Comparison of ENCODE assay signal across 8 cellular contexts in genomic region chr22:29838599-29838956, GRCh38. TPM values are rescaled to one million over a fixed set of nuclear protein-coding genes. Genes with fewer than 3 reads are reported as not detected.
DNase-seq lines count a peak whose midpoint lies in the region; TF ChIP-seq lines count a peak whose summit lies in the region.

No MANE protein-coding gene starts in this region.

- H3K27ac Mint-ChIP-seq in IgD-negative memory B cell (peak overlapping the region; percentile 82 to 98 (median 86)), neural progenitor cell (peak overlapping the region; percentile 38)

- no peaks in the 10 kb centered on the region for H4K20me1 ChIP-seq in neural progenitor cell (ENCODE audit: low read depth)

- H3K4me1 Mint-ChIP-seq in IgD-negative memory B cell, result peaks cover 17 to 29% (median 19%) of the 10 kb centered on the region in 3 donors
- peaks cover 21% of the 10 kb centered on the region for H3K4me1 Mint-ChIP-seq in neural progenitor cell

- intact Hi-C loops in posterior vena cava (cut with DNase I), result loop anchor here (2.0 to 10.0 kb wide), 2 partner anchors 36 to 166 kb away; no protein-coding TSS in a partner anchor

- H3K4me3 ChIP-seq in ectodermal cell (ENCODE audit: insufficient read depth, low read depth, low read length) (peak overlapping the region; percentile 99), neural progenitor cell (peak overlapping the region; percentile 90)

- H3K9ac ChIP-seq in ES-I3 (ENCODE audit: low read depth, low read length) (peak overlapping the region; percentile 87), neural progenitor cell (no peak overlapping the region)

- no peaks in the 10 kb centered on the region for H3F3A ChIP-seq in neural progenitor cell (ENCODE audit: low read depth)

- H3K27me3 ChIP-seq in ectodermal cell (ENCODE audit: control insufficient read depth, insufficient read depth, low read length, poor library complexity, severe bottlenecking) (no peaks in the 10 kb centered on the region), neural progenitor cell (no peaks in the 10 kb centered on the region)

- peaks cover 12% of the 10 kb centered on the region for H3K79me2 ChIP-seq in neural progenitor cell (ENCODE audit: low read depth)

- H3K9me3 ChIP-seq in ES-I3 (ENCODE audit: control insufficient read depth, insufficient read depth, low read length) (no peaks in the 10 kb centered on the region), ectodermal cell (ENCODE audit: control insufficient read depth, low read length) (no peaks in the 10 kb centered on the region), neural progenitor cell (ENCODE audit: low read depth) (no peaks in the 10 kb centered on the region)

- no peaks in the 10 kb centered on the region for H3K27me3 Mint-ChIP-seq in IgD-negative memory B cell
- H3K27me3 Mint-ChIP-seq in neural progenitor cell (ENCODE audit: insufficient read depth, low read depth), result peaks cover 9% of the 10 kb centered on the region

- WGBS in ectodermal cell, 2 experiments, result 81 to 90% methylated on average over 5 of the region's 5 CpGs

- H3K4me3 Mint-ChIP-seq in IgD-negative memory B cell (peak overlapping the region; percentile 89 to 98 (median 95)), neural progenitor cell (peak overlapping the region; percentile 96)

- peak overlapping the region; percentile 76 for H3K4me2 ChIP-seq in neural progenitor cell

- peak overlapping the region; percentile 80 for H2AFZ ChIP-seq in neural progenitor cell (replicated peaks)

- DNase-seq in neural progenitor cell (ENCODE audit: low spot score) (no peak), NCI-H146 (lab: John Stamatoyannopoulos, UW) (no peak), dedifferentiated amniotic fluid mesenchymal stem cell (ENCODE audit: extremely low spot score) (no peak), DMS 273 treated with DMSO at 0.1 percent for 48 hours (lab: John Stamatoyannopoulos, UW) (no peak), posterior vena cava (ENCODE audit: low spot score) (no peak)

- H3K36me3 Mint-ChIP-seq in IgD-negative memory B cell (peaks cover 8% of the 10 kb centered on the region), neural progenitor cell (no peaks in the 10 kb centered on the region)

- no peaks in the 10 kb centered on the region for H3K9me3 Mint-ChIP-seq in IgD-negative memory B cell
- no peaks in the 10 kb centered on the region for H3K9me3 Mint-ChIP-seq in neural progenitor cell

- no peaks in the 10 kb centered on the region for H3K36me3 ChIP-seq in ES-I3 (ENCODE audit: insufficient read depth, low read length)
- H3K36me3 ChIP-seq in ectodermal cell (ENCODE audit: control insufficient read depth, insufficient read depth, low read length), result no peaks in the 10 kb centered on the region
- H3K36me3 ChIP-seq in neural progenitor cell, result no peaks in the 10 kb centered on the region

- no peak for TF ChIP-seq CTCF in neural progenitor cell (IDR thresholded peaks at IDR 0.05)

- H3K4me1 ChIP-seq in ES-I3 (ENCODE audit: insufficient read depth, low read length), result peaks cover 11% of the 10 kb centered on the region; the same call in 1 of the 2 replicates
- H3K4me1 ChIP-seq in ectodermal cell (ENCODE audit: control insufficient read depth, insufficient read depth, low read length), result peaks cover 3% of the 10 kb centered on the region
- H3K4me1 ChIP-seq in neural progenitor cell, result peaks cover 5% of the 10 kb centered on the region

- H3K27ac ChIP-seq in ectodermal cell (ENCODE audit: insufficient read depth, low read depth, low read length, poor library complexity, severe bottlenecking) (no peak overlapping the region), neural progenitor cell (no peak overlapping the region)

RNA-seq across cellular contexts. Expression of gene ASCC2, which starts 0.5 kb away (rescaled TPM):
- polyA plus RNA-seq in IgD-negative memory B cell, result 58.5 TPM
- 49.6 TPM for polyA plus RNA-seq in ectodermal cell (2013, experiment 1 of 4)
- polyA plus RNA-seq in ectodermal cell (2013, experiment 2 of 4), result 50.4 TPM
- polyA plus RNA-seq in ectodermal cell (2013, experiment 3 of 4), result 41.3 TPM
- 40.1 TPM for polyA plus RNA-seq in ectodermal cell (2013, experiment 4 of 4)
- 16.1 and 17.3 TPM in 2 replicates for total RNA-seq in neural progenitor cell (ENCODE audit: low replicate concordance)
- 10 to 100 TPM; 31.3 to 37.2 TPM for total RNA-seq in posterior vena cava

RNA-seq across cellular contexts. Expression of gene MTMR3, which starts 44.4 kb away (rescaled TPM):
- 15.0 TPM for polyA plus RNA-seq in IgD-negative memory B cell
- polyA plus RNA-seq in ectodermal cell (2013, experiment 1 of 4), result 25.6 TPM
- 29.2 TPM for polyA plus RNA-seq in ectodermal cell (2013, experiment 2 of 4)
- 19.5 TPM for polyA plus RNA-seq in ectodermal cell (2013, experiment 3 of 4)
- polyA plus RNA-seq in ectodermal cell (2013, experiment 4 of 4), result 28.3 TPM
- total RNA-seq in neural progenitor cell (ENCODE audit: low replicate concordance), result 35.4 and 40.0 TPM in 2 replicates
- 10 to 100 TPM; 35.8 to 37.6 TPM for total RNA-seq in posterior vena cava
